18 cellular contexts compared by ENCODE assay signal in the genomic region with DNA sequence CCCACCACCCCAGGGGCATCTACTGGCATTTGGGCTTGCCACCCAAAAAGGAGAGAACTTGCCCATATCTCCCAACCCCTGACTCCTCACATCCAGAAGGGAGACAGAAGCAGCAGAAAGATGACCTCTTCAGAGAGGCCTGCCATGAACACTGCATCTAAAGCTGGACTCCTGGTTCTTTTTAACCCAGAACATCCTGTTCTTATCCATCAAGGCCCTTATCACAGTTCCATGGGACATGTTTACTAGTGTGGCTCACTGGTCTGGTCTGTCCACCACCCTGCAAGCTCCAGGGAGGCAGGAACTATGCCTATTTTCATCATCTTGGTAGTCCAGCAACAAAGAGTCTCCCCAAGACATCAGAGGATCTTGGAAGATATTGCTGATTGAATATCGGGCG.
"Had no signal": no experiment of that assay in that cellular context is flagged by ENCODE, and none has a peak within 500 bp of the region (broad histone marks: within the 10 kb centered on the region; RNA-seq: fewer than 3 reads in every experiment).

No MANE protein-coding gene starts in this region.

- H3K9me3 ChIP-seq: right lobe of liver, suprapubic skin had no signal

- H3K4me1 Mint-ChIP-seq: activated CD8-positive, alpha-beta memory T cell treated with anti-CD3 and anti-CD28 coated beads, Interleukin-2, amount 10 ng/mL, durations not matched to agents 7 days and 5 days; activated naive CD4-positive, alpha-beta T cell treated with anti-CD3 and anti-CD28 coated beads, Interleukin-2, amount 50 U/mL, for 24 hours; immature natural killer cell; natural killer cell; stimulated activated naive B cell treated with anti-CD40 and anti-IgM and Interleukin-4, amounts not matched to agents 10 μg/mL and 1 μg/mL and 100 μg/mL, for 72 hours had no signal

- H3K9me3 Mint-ChIP-seq: activated naive CD4-positive, alpha-beta T cell treated with anti-CD3 and anti-CD28 coated beads, Interleukin-2, amount 50 U/mL, for 24 hours; activated T-cell treated with anti-CD3 and anti-CD28 coated beads, Interleukin-2, amount 50 U/mL, for 24 hours; immature natural killer cell; natural killer cell; stimulated activated naive B cell treated with anti-CD40 and anti-IgM and Interleukin-4, amounts not matched to agents 10 μg/mL and 1 μg/mL and 100 μg/mL, for 72 hours had no signal

- H3K4me3 ChIP-seq: right lobe of liver, suprapubic skin had no signal

- H3K27me3 Mint-ChIP-seq: activated naive CD4-positive, alpha-beta T cell treated with anti-CD3 and anti-CD28 coated beads, Interleukin-2, amount 50 U/mL, for 24 hours; activated T-cell treated with anti-CD3 and anti-CD28 coated beads, Interleukin-2, amount 50 U/mL, for 24 hours had no signal

- H3K27me3 ChIP-seq: right lobe of liver, suprapubic skin had no signal

- H3K27ac ChIP-seq: suprapubic skin had no signal

- ATAC-seq: activated CD4-positive, CD25-positive, alpha-beta regulatory T cell treated with anti-CD3 and anti-CD28 coated beads, Interleukin-2, amount 50 U/mL, for 24 hours; activated CD8-positive, alpha-beta memory T cell treated with anti-CD3 and anti-CD28 coated beads, Interleukin-2, amount 10 ng/mL, durations not matched to agents 7 days and 5 days; natural killer cell; stimulated activated naive B cell treated with anti-CD40 and anti-IgM and Interleukin-4, amounts not matched to agents 10 μg/mL and 1 μg/mL and 100 μg/mL, for 72 hours had no signal

- DNase-seq: activated CD4-positive, alpha-beta T cell treated with anti-CD3 and anti-CD28 coated beads, Interleukin-2, amount 50 U/mL, for 4 hours; activated CD8-positive, alpha-beta memory T cell treated with anti-CD3 and anti-CD28 coated beads, Interleukin-2, amount 10 ng/mL, durations not matched to agents 7 days and 5 days; activated effector memory CD4-positive, alpha-beta T cell treated with Interleukin-2 at 50 U/mL for 16 hours; activated T-cell treated with anti-CD3 and anti-CD28 coated beads, Interleukin-2, amount 50 U/mL, for 24 hours; effector CD4-positive, alpha-beta T cell; immature natural killer cell; left cardiac atrium; mammary epithelial cell; natural killer cell; stimulated activated CD4-positive, alpha-beta T cell treated with anti-CD3 and anti-CD28 coated beads, Interleukin-2, amount 100 ng/mL, for 24 hours; stimulated activated naive B cell treated with anti-CD40 and anti-IgM and Interleukin-4, amounts not matched to agents 10 μg/mL and 1 μg/mL and 100 μg/mL, for 72 hours had no signal

- H3K36me3 Mint-ChIP-seq: activated CD8-positive, alpha-beta memory T cell treated with anti-CD3 and anti-CD28 coated beads, Interleukin-2, amount 10 ng/mL, durations not matched to agents 7 days and 5 days; activated naive CD4-positive, alpha-beta T cell treated with anti-CD3 and anti-CD28 coated beads, Interleukin-2, amount 50 U/mL, for 24 hours; immature natural killer cell; natural killer cell; stimulated activated naive B cell treated with anti-CD40 and anti-IgM and Interleukin-4, amounts not matched to agents 10 μg/mL and 1 μg/mL and 100 μg/mL, for 72 hours had no signal

- H3K36me3 ChIP-seq: suprapubic skin had no signal

- H3K4me3 Mint-ChIP-seq: activated CD8-positive, alpha-beta memory T cell treated with anti-CD3 and anti-CD28 coated beads, Interleukin-2, amount 10 ng/mL, durations not matched to agents 7 days and 5 days; activated naive CD4-positive, alpha-beta T cell treated with anti-CD3 and anti-CD28 coated beads, Interleukin-2, amount 50 U/mL, for 24 hours; activated T-cell treated with anti-CD3 and anti-CD28 coated beads, Interleukin-2, amount 50 U/mL, for 24 hours; immature natural killer cell; natural killer cell; stimulated activated naive B cell treated with anti-CD40 and anti-IgM and Interleukin-4, amounts not matched to agents 10 μg/mL and 1 μg/mL and 100 μg/mL, for 72 hours had no signal

- FAIRE-seq: bronchial epithelial cell, colon, urothelium cell line had no signal

- H3K27ac Mint-ChIP-seq: activated CD8-positive, alpha-beta memory T cell treated with anti-CD3 and anti-CD28 coated beads, Interleukin-2, amount 10 ng/mL, durations not matched to agents 7 days and 5 days; activated naive CD4-positive, alpha-beta T cell treated with anti-CD3 and anti-CD28 coated beads, Interleukin-2, amount 50 U/mL, for 24 hours; activated T-cell treated with anti-CD3 and anti-CD28 coated beads, Interleukin-2, amount 50 U/mL, for 24 hours; immature natural killer cell; natural killer cell; stimulated activated naive B cell treated with anti-CD40 and anti-IgM and Interleukin-4, amounts not matched to agents 10 μg/mL and 1 μg/mL and 100 μg/mL, for 72 hours had no signal
